In the genomic region with DNA sequence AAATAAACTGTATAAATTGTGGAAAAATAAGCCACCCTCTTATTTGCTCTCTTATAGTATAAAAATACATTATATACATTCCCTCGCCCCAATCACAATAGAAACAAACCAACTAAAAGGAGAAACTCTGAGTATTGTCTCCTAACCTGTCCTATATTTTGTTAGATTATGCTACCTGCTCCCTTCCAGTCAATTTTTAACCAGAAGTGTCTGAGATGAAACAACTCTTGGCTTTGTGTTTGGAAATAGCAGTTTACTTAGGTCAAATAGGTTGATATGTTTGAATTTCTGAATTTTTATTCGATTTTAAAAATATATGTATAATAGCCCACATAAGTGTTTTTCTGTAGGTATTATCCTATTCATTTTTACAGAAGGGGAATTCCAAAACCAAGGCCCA, we compare ENCODE assay signal across 8 cellular contexts.
"Had no signal": no experiment of that assay in that cellular context is flagged by ENCODE, and none has a peak within 500 bp of the region (broad histone marks: within the 10 kb centered on the region; RNA-seq: fewer than 3 reads in every experiment).

No MANE protein-coding gene starts in this region.

- H3K4me3 ChIP-seq: GM12878 had no signal

- ATAC-seq: GM12878 had no signal

- DNase-seq: GDM1, GF-D8 had no signal

- FAIRE-seq: G401.6, GM12878, GM12891, GM12892, GM18507, GM19239 had no signal
